ENCODE assay signal across 18 cellular contexts in genomic region chr19:262125-262524, GRCh38. TPM values are rescaled to one million over a fixed set of nuclear protein-coding genes. Genes with fewer than 3 reads are reported as not detected.
DNase-seq lines count a peak whose midpoint lies in the region; ATAC-seq and TF ChIP-seq lines count a peak whose summit lies in the region.
"Had no signal": no experiment of that assay in that cellular context is flagged by ENCODE, and none has a peak within 500 bp of the region (broad histone marks: within the 10 kb centered on the region; RNA-seq: fewer than 3 reads in every experiment).

No MANE protein-coding gene starts in this region.

- in situ Hi-C loops in mammary epithelial cell (cut with MboI; ENCODE audit: low sequenced_read_pairs in 2 of 2) = no loop called here

- H3K4me2 ChIP-seq in OCI-LY3 (ENCODE audit: low read length) (peak overlapping the region; percentile 33), mammary epithelial cell (ENCODE audit: insufficient read depth, low read depth, low read length) (no peak overlapping the region)

- H3K9me3 ChIP-seq in OCI-LY3 (ENCODE audit: insufficient read depth, low read length) (no peaks in the 10 kb centered on the region), mammary epithelial cell (replicated peaks; ENCODE audit: insufficient read depth, low read length) (no peaks in the 10 kb centered on the region)

- H3K27ac ChIP-seq in OCI-LY3 (ENCODE audit: low read length) = peak overlapping the region; percentile 53
- no peak overlapping the region for H3K27ac ChIP-seq in mammary epithelial cell (ENCODE audit: insufficient read depth, low read depth, low read length)

- no peaks in the 10 kb centered on the region for H3K36me3 Mint-ChIP-seq in activated CD4-positive, alpha-beta T cell treated with anti-CD3 and anti-CD28 coated beads for 36 hours (ENCODE audit: low read depth)
- H3K36me3 Mint-ChIP-seq in stimulated activated effector memory CD8-positive, alpha-beta T cell treated with anti-CD3 and anti-CD28 coated beads, Interleukin-12 subunit alpha, Interleukin-12 subunit beta, amount 100 ng/mL, for 72 hours = no peaks in the 10 kb centered on the region
- no peaks in the 10 kb centered on the region for H3K36me3 Mint-ChIP-seq in endothelial cell (ENCODE audit: low read depth, unreplicated experiment)

- no peak overlapping the region for H3K4me3 Mint-ChIP-seq in activated CD4-positive, alpha-beta T cell treated with anti-CD3 and anti-CD28 coated beads for 36 hours
- no peak overlapping the region for H3K4me3 Mint-ChIP-seq in stimulated activated effector memory CD8-positive, alpha-beta T cell treated with anti-CD3 and anti-CD28 coated beads, Interleukin-12 subunit alpha, Interleukin-12 subunit beta, amount 100 ng/mL, for 72 hours
- H3K4me3 Mint-ChIP-seq in endothelial cell (ENCODE audit: unreplicated experiment) = no peak overlapping the region
- H3K4me3 Mint-ChIP-seq: B cell had no signal

- no peaks in the 10 kb centered on the region for H3K9me3 Mint-ChIP-seq in activated CD4-positive, alpha-beta T cell treated with anti-CD3 and anti-CD28 coated beads for 36 hours (ENCODE audit: low read depth)
- no peaks in the 10 kb centered on the region for H3K9me3 Mint-ChIP-seq in stimulated activated effector memory CD8-positive, alpha-beta T cell treated with anti-CD3 and anti-CD28 coated beads, Interleukin-12 subunit alpha, Interleukin-12 subunit beta, amount 100 ng/mL, for 72 hours
- H3K9me3 Mint-ChIP-seq in endothelial cell (ENCODE audit: unreplicated experiment) = no peaks in the 10 kb centered on the region

- DNase-seq in activated CD4-positive, alpha-beta T cell treated with anti-CD3 and anti-CD28 coated beads for 36 hours = no peak
- no peak for DNase-seq in activated CD4-positive, alpha-beta T cell treated with anti-CD3 and anti-CD28 coated beads, Interleukin-2, amount 50 U/mL, for 48 hours
- DNase-seq in GM10248 (ENCODE audit: extremely low spot score) (peak; percentile 30), mammary epithelial cell (no peak), endothelial cell (ENCODE audit: low spot score) (no peak), COR-L47 (lab: John Stamatoyannopoulos, UW) (no peak)
- DNase-seq in stimulated activated effector memory CD8-positive, alpha-beta T cell treated with anti-CD3 and anti-CD28 coated beads, Interleukin-12 subunit alpha, Interleukin-12 subunit beta, amount 100 ng/mL, for 72 hours (ENCODE audit: low spot score in 2 of 2) = no peak
- DNase-seq: MM.1S, NCI-H1092, NCI-H1436 treated with DMSO at 0.1 percent for 48 hours, NCI-H2029 treated with DMSO at 0.1 percent for 48 hours, NCI-H2171, NCI-H446, NCI-H526 treated with DMSO at 0.1 percent for 48 hours had no signal

- peak; percentile 85 for ATAC-seq in activated CD4-positive, alpha-beta T cell treated with anti-CD3 and anti-CD28 coated beads for 36 hours
- ATAC-seq in stimulated activated effector memory CD8-positive, alpha-beta T cell treated with anti-CD3 and anti-CD28 coated beads, Interleukin-12 subunit alpha, Interleukin-12 subunit beta, amount 100 ng/mL, for 72 hours = peak; percentile 60
- ATAC-seq: Right ventricle myocardium inferior had no signal

- BruUV-seq in mammary epithelial cell (replicated peaks; lab: Mats Ljungman, UMichigan) = no TSS peak

- H3K27me3 Mint-ChIP-seq in activated CD4-positive, alpha-beta T cell treated with anti-CD3 and anti-CD28 coated beads for 36 hours = peaks cover 36% of the 10 kb centered on the region
- peaks cover 1% of the 10 kb centered on the region for H3K27me3 Mint-ChIP-seq in endothelial cell (ENCODE audit: unreplicated experiment)

- no peak for TF ChIP-seq CTCF in GM10248 (IDR thresholded peaks at IDR 0.05; ENCODE audit: control extremely low read depth, extremely low read depth, low read depth, missing control alignments)
- TF ChIP-seq CTCF in OCI-LY3 (IDR thresholded peaks at IDR 0.05; ENCODE audit: low read depth, low read length) = no peak
- no peak for TF ChIP-seq CTCF in mammary epithelial cell (conservative IDR thresholded peaks at IDR 0.05 in 1 of 2, IDR thresholded peaks at IDR 0.05 in 1 of 2; ENCODE audit: extremely low read depth in 1 of 2, insufficient read depth in 1 of 2, low read depth in 1 of 2, low read length in 2 of 2)
- no peak for TF ChIP-seq CTCF in endothelial cell (IDR thresholded peaks at IDR 0.05; ENCODE audit: unreplicated experiment)

- 75% methylated on average over 1 of the region's 1 CpG for WGBS in mammary epithelial cell (ENCODE audit: low coverage, missing lambda C conversion rate)

- peak overlapping the region; percentile 81 for H2AFZ ChIP-seq in OCI-LY3 (ENCODE audit: low read depth, low read length)
- H2AFZ ChIP-seq in mammary epithelial cell (ENCODE audit: low read depth, low read length) = no peak overlapping the region

- no peaks in the 10 kb centered on the region for H3K79me2 ChIP-seq in OCI-LY3 (ENCODE audit: low read length)
- no peaks in the 10 kb centered on the region for H3K79me2 ChIP-seq in mammary epithelial cell (ENCODE audit: insufficient read depth, low read length)

- CTCF ChIA-PET in activated CD4-positive, alpha-beta T cell treated with anti-CD3 and anti-CD28 coated beads for 36 hours (lab: Charles Lee) = interaction anchor here (0.6 kb wide), 1 partner anchor 118 kb away, joined by 3 read pairs; no protein-coding TSS in a partner anchor
- CTCF ChIA-PET in GM10248 (lab: Yijun Ruan, JAX) (interaction anchor here (0.8 to 3.0 kb wide), 3 partner anchors 9 to 249 kb away, joined by 3 to 23 read pairs (median 6); no protein-coding TSS in a partner anchor), mammary epithelial cell (lab: Charles Lee; ENCODE audit: low non-redundant PET) (no interaction called here)

- H4K20me1 ChIP-seq in OCI-LY3 (ENCODE audit: insufficient read depth, low read length) (no peaks in the 10 kb centered on the region), mammary epithelial cell (ENCODE audit: insufficient read depth, low read length) (no peaks in the 10 kb centered on the region)

- H3K4me3 ChIP-seq in OCI-LY3 (ENCODE audit: low read length) (no peak overlapping the region), mammary epithelial cell (replicated peaks in 1 of 3; ENCODE audit: insufficient read depth in 1 of 3, low read depth in 2 of 3, low read length in 3 of 3) (no peak overlapping the region)

- no peak overlapping the region for H3K9ac ChIP-seq in OCI-LY3 (ENCODE audit: low read length)
- no peak overlapping the region for H3K9ac ChIP-seq in mammary epithelial cell (ENCODE audit: insufficient read depth, low read length)

- H3K27me3 ChIP-seq in OCI-LY3 (ENCODE audit: low read depth, low read length) (no peaks in the 10 kb centered on the region; the same call in 1 of the 2 replicates), mammary epithelial cell (ENCODE audit: insufficient read depth, low read length) (no peaks in the 10 kb centered on the region)

- no peaks in the 10 kb centered on the region for H3K36me3 ChIP-seq in OCI-LY3 (replicated peaks; ENCODE audit: low read depth, low read length)
- no peaks in the 10 kb centered on the region for H3K36me3 ChIP-seq in mammary epithelial cell (ENCODE audit: insufficient read depth, low read length)

- peaks cover 22% of the 10 kb centered on the region for H3K4me1 Mint-ChIP-seq in activated CD4-positive, alpha-beta T cell treated with anti-CD3 and anti-CD28 coated beads for 36 hours
- peaks cover 13% of the 10 kb centered on the region for H3K4me1 Mint-ChIP-seq in stimulated activated effector memory CD8-positive, alpha-beta T cell treated with anti-CD3 and anti-CD28 coated beads, Interleukin-12 subunit alpha, Interleukin-12 subunit beta, amount 100 ng/mL, for 72 hours
- H3K4me1 Mint-ChIP-seq in endothelial cell (ENCODE audit: unreplicated experiment) = peaks cover 3% of the 10 kb centered on the region

- H3K4me1 ChIP-seq in OCI-LY3 (ENCODE audit: low read length) = peaks cover 12% of the 10 kb centered on the region
- H3K4me1 ChIP-seq in mammary epithelial cell (ENCODE audit: insufficient read depth, low read length) = peaks cover 3% of the 10 kb centered on the region

- dilution Hi-C loops in mammary epithelial cell (cut with HindIII; ENCODE audit: low sequenced_read_pairs) = no loop called here

- POLR2A ChIA-PET in activated CD4-positive, alpha-beta T cell treated with anti-CD3 and anti-CD28 coated beads for 36 hours (lab: Charles Lee) = no interaction called here
- POLR2A ChIA-PET in GM10248 (lab: Yijun Ruan, JAX) = no interaction called here

- peak overlapping the region; percentile 75 for H3K27ac Mint-ChIP-seq in activated CD4-positive, alpha-beta T cell treated with anti-CD3 and anti-CD28 coated beads for 36 hours
- H3K27ac Mint-ChIP-seq in stimulated activated effector memory CD8-positive, alpha-beta T cell treated with anti-CD3 and anti-CD28 coated beads, Interleukin-12 subunit alpha, Interleukin-12 subunit beta, amount 100 ng/mL, for 72 hours = no peak overlapping the region
- no peak overlapping the region for H3K27ac Mint-ChIP-seq in endothelial cell (ENCODE audit: unreplicated experiment)
- H3K27ac Mint-ChIP-seq: B cell had no signal

- intact Hi-C loops in activated CD4-positive, alpha-beta T cell treated with anti-CD3 and anti-CD28 coated beads for 36 hours (cut with DNase I, micrococcal nuclease) = no loop called here
- intact Hi-C loops in mammary epithelial cell (cut with micrococcal nuclease) = no loop called here

RNA-seq across cellular contexts. Expression of gene PLPP2, which starts 29.1 kb away (rescaled TPM):
- under 1 TPM; 0.37 to 0.42 TPM for total RNA-seq in activated CD4-positive, alpha-beta T cell treated with anti-CD3 and anti-CD28 coated beads for 36 hours
- total RNA-seq in mammary epithelial cell (10 to 100 TPM; 12.8 to 42.8 TPM), endothelial cell (ENCODE audit: unreplicated experiment) (26.2 TPM)
- polyA plus RNA-seq in mammary epithelial cell = 45.7 TPM
- 42.9 TPM for polyA minus RNA-seq in mammary epithelial cell
- total RNA-seq: LHCN-M2 had no signal

Comparison
In these comparisons a context has a peak if more than half of its experiments do, and no peak if none do; other contexts are left out.
1. RNA of gene PLPP2, which starts 29.1 kb away (total RNA-seq): 12.8 to 42.8 TPM in mammary epithelial cell and 26.2 TPM in endothelial cell (single experiment); 0.37 to 0.42 TPM in activated CD4-positive, alpha-beta T cell treated with anti-CD3 and anti-CD28 coated beads for 36 hours; every median in the first group is over 4 times any median in the second.